ENCODE assay signal across 8 cellular contexts in genomic region chr11:124746621-124747243, GRCh38. TPM values are rescaled to one million over a fixed set of nuclear protein-coding genes. Genes with fewer than 3 reads are reported as not detected.
DNase-seq lines count a peak whose midpoint lies in the region; ATAC-seq, FAIRE-seq and TF ChIP-seq lines count a peak whose summit lies in the region.

No MANE protein-coding gene starts in this region.

- peak overlapping the region; percentile 43 to 51 for H3K9ac ChIP-seq in kidney (ENCODE audit: low read length in 2 of 2)

- peaks cover 0 to 12% of the 10 kb centered on the region in 2 donors for H3K27me3 ChIP-seq in breast epithelium

- H3K9me3 ChIP-seq in breast epithelium (no peaks in the 10 kb centered on the region), kidney (ENCODE audit: control insufficient read depth in 1 of 2, low read length in 2 of 2) (no peaks in the 10 kb centered on the region)

- intact Hi-C loops in breast epithelium (cut with DNase I; ENCODE audit: low total_unique reads) = no loop called here
- intact Hi-C loops in kidney (cut with DNase I) = no loop called here

- peak overlapping the region; percentile 76 to 81 for H3K27ac ChIP-seq in breast epithelium
- H3K27ac ChIP-seq in kidney (ENCODE audit: low read depth in 2 of 2, low read length in 2 of 2) = peak overlapping the region; percentile 64 to 76

- peak; percentile 15 to 60 (median 33) for TF ChIP-seq CTCF in breast epithelium (IDR thresholded peaks at IDR 0.05)
- TF ChIP-seq CTCF in kidney (IDR thresholded peaks at IDR 0.05; ENCODE audit: borderline replicate concordance, extremely low read depth, insufficient read depth) = peak; percentile 62

- TF ChIP-seq POLR2A in breast epithelium (IDR thresholded peaks at IDR 0.05) = no peak

- peak; percentile 93 for ATAC-seq in GM21529 (IDR thresholded peaks at IDR 0.05; ENCODE audit: unreplicated experiment)

- H3K4me3 ChIP-seq in Jurkat, Clone E6-1 (ENCODE audit: low read length) = peak overlapping the region; percentile 54
- H3K4me3 ChIP-seq in breast epithelium (peak overlapping the region; percentile 44 to 74 (median 63)), kidney (ENCODE audit: low read length in 2 of 2) (peak overlapping the region; percentile 63 to 85)

- H3K36me3 ChIP-seq in breast epithelium (no peaks in the 10 kb centered on the region), kidney (ENCODE audit: control insufficient read depth in 1 of 2, insufficient read depth in 2 of 2, low read length in 2 of 2) (no peaks in the 10 kb centered on the region)

- no peak for FAIRE-seq in kidney (lab: Jason Lieb, UNC)

- DNase-seq in DMS79 treated with DMSO at 0.1 percent for 48 hours (lab: John Stamatoyannopoulos, UW) (peak; percentile 63), T-helper 9 cell (peak; percentile 71), breast epithelium (ENCODE audit: low spot score in 2 of 2) (peak; percentile 75 to 81), kidney (peak; percentile 93), DMS114 treated with DMSO at 0.1 percent for 48 hours (lab: John Stamatoyannopoulos, UW; ENCODE audit: unreplicated experiment) (no peak)
- DNase-seq in Jurkat, Clone E6-1 (ENCODE audit: low read depth, low spot score) = peak; percentile 28
- peak; percentile 75 for DNase-seq in stimulated activated CD4-positive, alpha-beta T cell treated with anti-CD3 and anti-CD28 coated beads, Interleukin-1b, Interleukin-23, amount 100 ng/mL, for 48 hours

- H3K4me1 ChIP-seq in breast epithelium (no peaks in the 10 kb centered on the region), kidney (ENCODE audit: control insufficient read depth in 1 of 2, insufficient read depth in 1 of 2, low read depth in 1 of 2, low read length in 2 of 2) (peaks cover 0 to 18% of the 10 kb centered on the region in 2 donors)

RNA-seq across cellular contexts. Expression of gene VSIG2, which starts 5.3 kb away (rescaled TPM):
- polyA plus RNA-seq in Jurkat, Clone E6-1 (2012; ENCODE audit: insufficient read depth, insufficient read length) = not detected
- total RNA-seq in breast epithelium = 10 to 100 TPM in 1 of 3 donors, 1 to 10 TPM in 1, not detected in 1; 8.8 to 20.5 TPM
- 3.9 TPM for total RNA-seq in kidney
- polyA plus RNA-seq in kidney (ENCODE audit: insufficient read depth, low read depth, low replicate concordance) = 11.7 TPM

RNA-seq across cellular contexts. Expression of gene NRGN, which starts 7.0 kb away (rescaled TPM):
- polyA plus RNA-seq in Jurkat, Clone E6-1 (2012; ENCODE audit: insufficient read depth, insufficient read length) = 19.5 TPM
- total RNA-seq in breast epithelium (under 1 TPM; 0.33 to 0.48 (median 0.44) TPM), kidney (17.9 TPM)
- 55.9 TPM for polyA plus RNA-seq in kidney (ENCODE audit: insufficient read depth, low read depth, low replicate concordance)

RNA-seq across cellular contexts. Expression of gene ESAM, which starts 15.4 kb away (rescaled TPM):
- polyA plus RNA-seq in Jurkat, Clone E6-1 (2012; ENCODE audit: insufficient read depth, insufficient read length) = 0.48 TPM
- total RNA-seq in breast epithelium = 10 to 100 TPM; 11.6 to 38.7 (median 19.8) TPM
- 63.0 TPM for total RNA-seq in kidney
- 85.8 TPM for polyA plus RNA-seq in kidney (ENCODE audit: insufficient read depth, low read depth, low replicate concordance)

RNA-seq across cellular contexts. Expression of gene MSANTD2, which starts 53.5 kb away (rescaled TPM):
- polyA plus RNA-seq in Jurkat, Clone E6-1 (2012; ENCODE audit: insufficient read depth, insufficient read length) = 2.7 TPM
- 10 to 100 TPM; 10.9 to 34.2 (median 27.2) TPM for total RNA-seq in breast epithelium
- total RNA-seq in kidney = 16.4 TPM
- 6.5 TPM for polyA plus RNA-seq in kidney (ENCODE audit: insufficient read depth, low read depth, low replicate concordance)

Comparison
In these comparisons a context has a peak if more than half of its experiments do, and no peak if none do; other contexts are left out.
1. RNA of gene NRGN, which starts 7.0 kb away (total RNA-seq): 17.9 TPM in kidney (single experiment); 0.33 to 0.48 TPM in breast epithelium; every median in the first group is over 10 times any median in the second.
2. Peak in every context shown above with its lines, with median percentiles within 50 percentile points of each other: H3K4me3 ChIP-seq.